In genomic region chr2:44107086-44107740, GRCh38 we compare ENCODE assay signal across 13 cellular contexts.
DNase-seq lines count a peak whose midpoint lies in the region; ATAC-seq and TF ChIP-seq lines count a peak whose summit lies in the region.
"Had no signal": no experiment of that assay in that cellular context is flagged by ENCODE, and none has a peak within 500 bp of the region (broad histone marks: within the 10 kb centered on the region; RNA-seq: fewer than 3 reads in every experiment).

No MANE protein-coding gene starts in this region.

- H3K9me2 ChIP-seq in MM.1S (replicated peaks; ENCODE audit: insufficient read depth, low read length): no peaks in the 10 kb centered on the region

- H3K9ac ChIP-seq in MM.1S (ENCODE audit: low read length): no peak overlapping the region

- peaks cover 10% of the 10 kb centered on the region for H3F3A ChIP-seq in MM.1S (ENCODE audit: insufficient read depth, low read length)

- H3K9me3 ChIP-seq in MM.1S (replicated peaks; ENCODE audit: insufficient read depth, low read length) (no peaks in the 10 kb centered on the region), prostate gland (no peaks in the 10 kb centered on the region)
- no peaks in the 10 kb centered on the region for H3K9me3 ChIP-seq in effector memory CD4-positive, alpha-beta T cell (ENCODE audit: control insufficient read depth, low read length)
- H3K9me3 ChIP-seq: upper lobe of right lung had no signal

- H3K27ac ChIP-seq in MM.1S (ENCODE audit: low read length) (peak overlapping the region; percentile 48; the same call in 1 of the 2 replicates), prostate gland (no peak overlapping the region)
- no peak overlapping the region for H3K27ac ChIP-seq in effector memory CD4-positive, alpha-beta T cell (ENCODE audit: insufficient read depth, low read length, poor library complexity, severe bottlenecking)
- H3K27ac ChIP-seq: upper lobe of right lung had no signal

- H3K36me3 ChIP-seq in MM.1S (replicated peaks; ENCODE audit: insufficient read depth, low read length) (no peaks in the 10 kb centered on the region), prostate gland (no peaks in the 10 kb centered on the region)
- H3K36me3 ChIP-seq in effector memory CD4-positive, alpha-beta T cell (ENCODE audit: control insufficient read depth, insufficient read depth, low read length): no peaks in the 10 kb centered on the region
- H3K36me3 ChIP-seq: upper lobe of right lung had no signal

- 0 out of 2 replicates have a peak overlapping the region, but pooled peaks have one; percentile 20 for H3K4me3 ChIP-seq in MM.1S (ENCODE audit: low read length)
- H3K4me3 ChIP-seq in effector memory CD4-positive, alpha-beta T cell (ENCODE audit: insufficient read depth, low read depth, low read length, poor library complexity, severe bottlenecking): no peak overlapping the region
- H3K4me3 ChIP-seq in prostate gland: no peak overlapping the region
- H3K4me3 ChIP-seq: upper lobe of right lung had no signal

- H3K4me2 ChIP-seq in MM.1S (ENCODE audit: low read depth, low read length): peak overlapping the region; percentile 63

- 75% methylated on average over 5 of the region's 5 CpGs for WGBS in prostate gland

- no peaks in the 10 kb centered on the region for H3K27me3 ChIP-seq in MM.1S (replicated peaks; ENCODE audit: insufficient read depth, low read length)
- no peaks in the 10 kb centered on the region for H3K27me3 ChIP-seq in effector memory CD4-positive, alpha-beta T cell (replicated peaks; ENCODE audit: control insufficient read depth, insufficient read depth, low read length, poor library complexity, severe bottlenecking)
- no peaks in the 10 kb centered on the region for H3K27me3 ChIP-seq in prostate gland (replicated peaks; ENCODE audit: insufficient read depth)
- H3K27me3 ChIP-seq: upper lobe of right lung had no signal

- intact Hi-C loops in prostate gland (cut with DNase I): no loop called here
- intact Hi-C loops in sciatic nerve (cut with DNase I): no loop called here

- H4K20me1 ChIP-seq in MM.1S (ENCODE audit: insufficient read depth, low read length): no peaks in the 10 kb centered on the region

- ATAC-seq in GM18499 (IDR thresholded peaks at IDR 0.05; ENCODE audit: insufficient read depth, unreplicated experiment) (peak; percentile 49), GM19397 (IDR thresholded peaks at IDR 0.05; ENCODE audit: unreplicated experiment) (peak; percentile 76), HG02884 (IDR thresholded peaks at IDR 0.05; ENCODE audit: unreplicated experiment) (peak; percentile 59), sciatic nerve (no peak)
- ATAC-seq: upper lobe of right lung had no signal

- H3K79me2 ChIP-seq in MM.1S (ENCODE audit: low read length): no peaks in the 10 kb centered on the region

- H2AFZ ChIP-seq in MM.1S (ENCODE audit: low read length): peak overlapping the region; percentile 35; the same call in 1 of the 2 replicates

- DNase-seq in MM.1S (peak; percentile 71), prostate gland (ENCODE audit: low spot score) (no peak), NCI-H2196 treated with DMSO at 0.1 percent for 48 hours (lab: John Stamatoyannopoulos, UW; ENCODE audit: unreplicated experiment) (no peak), sciatic nerve (ENCODE audit: low spot score) (no peak)
- no peak for DNase-seq in effector memory CD4-positive, alpha-beta T cell
- DNase-seq: activated CD4-positive, alpha-beta T cell treated with anti-CD3 and anti-CD28 coated beads, Interleukin-2, amount 50 U/mL, for 1 hour; activated naive CD4-positive, alpha-beta T cell; CD4-positive, alpha-beta memory T cell; cerebellar nuclear complex; upper lobe of right lung had no signal

- H3K4me1 ChIP-seq in MM.1S (ENCODE audit: low read length) (peaks cover 17% of the 10 kb centered on the region), prostate gland (replicated peaks) (peaks cover 2% of the 10 kb centered on the region)
- H3K4me1 ChIP-seq in effector memory CD4-positive, alpha-beta T cell (ENCODE audit: control insufficient read depth, insufficient read depth, low read length, poor library complexity, severe bottlenecking): no peaks in the 10 kb centered on the region
- H3K4me1 ChIP-seq: upper lobe of right lung had no signal

- TF ChIP-seq POLR2A in prostate gland (IDR thresholded peaks at IDR 0.05): no peak

- TF ChIP-seq CTCF in MM.1S (IDR thresholded peaks at IDR 0.05; ENCODE audit: low read length): no peak
- no peak for TF ChIP-seq CTCF in prostate gland (IDR thresholded peaks at IDR 0.05)
